ENCODE assay signal across 8 cellular contexts in the genomic region with DNA sequence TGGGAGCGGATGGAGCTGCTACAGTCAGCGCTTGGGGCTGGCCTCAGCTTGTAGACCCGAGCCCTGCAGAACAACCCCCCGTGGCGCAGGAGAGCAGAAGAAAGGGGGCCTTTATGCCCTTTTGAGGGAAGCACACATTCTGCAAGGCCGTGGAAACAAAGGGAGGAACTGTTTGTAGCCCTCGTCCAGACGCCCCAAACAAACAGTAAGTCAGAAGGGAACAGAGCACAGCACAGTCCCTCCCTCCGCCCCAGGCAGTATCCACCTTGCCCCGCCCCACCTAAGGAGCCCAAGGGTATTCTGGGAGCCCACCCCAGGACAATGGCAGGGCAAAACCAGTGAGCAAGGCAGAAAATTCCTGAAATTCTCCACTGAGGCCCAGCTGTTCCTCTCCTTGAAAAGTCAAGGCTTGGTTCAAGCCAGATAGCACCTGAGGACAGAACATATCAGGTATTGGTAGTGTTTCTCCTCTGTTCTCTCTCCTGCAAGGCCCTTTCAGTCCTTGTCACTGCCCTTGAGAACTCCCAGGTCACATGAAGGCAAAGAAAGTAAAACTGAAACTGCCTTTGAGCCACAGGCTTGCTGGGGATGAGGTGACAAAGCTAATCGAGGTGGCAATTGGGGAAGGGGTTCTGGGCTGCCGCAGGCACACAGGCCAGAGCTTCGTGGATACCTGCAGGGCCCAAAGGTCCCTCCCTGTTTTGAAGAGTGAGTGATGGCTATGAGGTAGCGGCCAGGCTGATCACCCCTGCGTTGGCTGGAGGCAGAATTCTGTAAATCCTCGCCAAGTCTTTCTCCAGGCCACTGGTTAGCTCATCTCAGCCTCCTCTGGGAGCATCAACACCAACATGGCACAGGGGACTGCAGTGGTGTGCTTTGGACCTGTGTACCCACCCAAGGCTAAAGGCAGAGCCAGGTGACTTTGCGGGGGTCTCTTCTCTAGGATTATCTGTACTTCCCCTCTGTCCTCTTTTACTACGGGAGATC.
DNase-seq lines count a peak whose midpoint lies in the region; ATAC-seq and TF ChIP-seq lines count a peak whose summit lies in the region.

No MANE protein-coding gene starts in this region.

- H3K4me3 ChIP-seq in epithelial cell of esophagus (ENCODE audit: low read length), result peak overlapping the region; percentile 49

- DNase-seq in C1 segment of cervical spinal cord (lab: John Stamatoyannopoulos, UW), result peak; percentile 32 to 91 (median 87)
- DNase-seq in GM19238 (ENCODE audit: insufficient read length, low spot score), result peak; percentile 72
- DNase-seq in NOMO-1 (lab: John Stamatoyannopoulos, UW; ENCODE audit: unreplicated experiment in 2 of 2), result peak; percentile 76 to 84
- peak; percentile 62 for DNase-seq in activated CD8-positive, alpha-beta memory T cell treated with anti-CD3 and anti-CD28 coated beads, Interleukin-2, amount 50 U/mL, for 4 hours
- peak; percentile 74 for DNase-seq in epithelial cell of esophagus (ENCODE audit: low read depth)
- peak; percentile 34 for DNase-seq in middle frontal gyrus (ENCODE audit: extremely low spot score, low spot score)
- peak; percentile 18 to 44 for DNase-seq in stimulated activated CD8-positive, alpha-beta memory T cell treated with anti-CD3 and anti-CD28 coated beads, Interleukin-2, amount 100 ng/mL, for 1 hour (ENCODE audit: low read depth in 2 of 2)

- no peak for TF ChIP-seq CTCF in epithelial cell of esophagus (IDR thresholded peaks at IDR 0.05; ENCODE audit: insufficient read depth, low read depth, low read length, missing control alignments)

- peak; percentile 81 for ATAC-seq in HG03378 (IDR thresholded peaks at IDR 0.05; ENCODE audit: unreplicated experiment)

Comparison
In these comparisons a context has a peak if more than half of its experiments do, and no peak if none do; other contexts are left out.
1. Peak in every context shown above with its lines: DNase-seq, ATAC-seq and H3K4me3 ChIP-seq.
2. DNase-seq: peak in every context shown above with its lines; median percentile 87 in C1 segment of cervical spinal cord; 80 in NOMO-1; 74 in epithelial cell of esophagus; 72 in GM19238; 62 in activated CD8-positive, alpha-beta memory T cell treated with anti-CD3 and anti-CD28 coated beads, Interleukin-2, amount 50 U/mL, for 4 hours; 34 in middle frontal gyrus; 31 in stimulated activated CD8-positive, alpha-beta memory T cell treated with anti-CD3 and anti-CD28 coated beads, Interleukin-2, amount 100 ng/mL, for 1 hour.